Comparison of ENCODE assay signal across 11 cellular contexts in the genomic region with DNA sequence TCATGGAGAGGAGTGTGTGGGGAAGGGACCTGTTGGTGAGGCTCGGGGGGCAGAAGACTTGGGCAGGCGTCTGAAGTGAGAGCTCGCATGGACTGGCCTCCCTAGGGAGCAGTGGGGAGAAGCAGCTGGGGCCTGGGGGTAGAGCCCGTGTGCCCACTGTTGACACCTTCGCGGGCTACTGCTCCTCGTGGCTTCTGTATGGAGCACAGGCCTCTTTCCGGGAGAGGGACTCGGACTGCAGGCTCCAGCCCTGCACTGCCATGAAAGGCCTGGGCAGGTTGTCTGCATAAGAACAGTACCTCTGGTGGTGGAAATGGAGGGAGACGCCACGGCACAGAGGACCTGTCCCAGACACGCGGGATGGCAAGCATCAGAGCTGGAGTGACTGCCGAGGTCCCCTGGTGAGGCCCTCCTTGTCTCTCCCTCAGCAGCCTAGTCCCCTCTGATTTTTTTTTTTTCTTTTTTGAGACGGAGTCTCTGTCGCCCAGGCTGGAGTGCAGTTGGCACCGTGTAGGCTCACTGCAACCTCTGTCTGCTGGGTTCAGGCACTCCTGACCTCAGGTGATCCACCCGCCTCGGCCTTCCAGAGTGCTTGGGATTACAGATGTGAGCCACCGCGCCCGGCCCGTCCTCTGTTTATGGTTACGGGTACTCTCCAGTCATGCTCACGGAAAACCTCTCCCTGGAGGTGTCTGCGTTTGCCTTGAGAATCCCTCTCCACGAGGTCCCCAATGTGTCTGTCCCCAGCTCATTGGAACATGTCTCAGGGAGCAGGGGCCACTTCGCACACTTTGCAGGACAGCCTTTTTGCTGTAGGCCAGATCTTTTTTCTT. TPM values are rescaled to one million over a fixed set of nuclear protein-coding genes. Genes with fewer than 3 reads are reported as not detected.
DNase-seq lines count a peak whose midpoint lies in the region; ATAC-seq and TF ChIP-seq lines count a peak whose summit lies in the region.
"Had no signal": no experiment of that assay in that cellular context is flagged by ENCODE, and none has a peak within 500 bp of the region (broad histone marks: within the 10 kb centered on the region; RNA-seq: fewer than 3 reads in every experiment).

No MANE protein-coding gene starts in this region.

- peak overlapping the region; percentile 67 for H3K4me3 Mint-ChIP-seq in stimulated activated naive CD8-positive, alpha-beta T cell treated with anti-CD3 and anti-CD28 coated beads, Interleukin-15, Interleukin-2, amounts not matched to agents 100 ng/mL and 50 ng/mL, for 24 hours
- H3K4me3 Mint-ChIP-seq in activated naive CD8-positive, alpha-beta T cell treated with anti-CD3 and anti-CD28 coated beads, Interleukin-2, amount 10 ng/mL, durations not matched to agents 7 days and 5 days: no peak overlapping the region
- peak overlapping the region; percentile 75 for H3K4me3 Mint-ChIP-seq in natural killer cell

- POLR2A ChIA-PET in activated naive CD8-positive, alpha-beta T cell treated with anti-CD3 and anti-CD28 coated beads, Interleukin-2, amount 10 ng/mL, durations not matched to agents 7 days and 5 days (lab: Charles Lee): interaction anchor here (1.5 to 4.8 kb wide), 2 partner anchors 40 to 45 kb away, joined by 3 to 47 read pairs; partner anchors contain the start of gene PTMA

- H3K27ac Mint-ChIP-seq in stimulated activated naive CD8-positive, alpha-beta T cell treated with anti-CD3 and anti-CD28 coated beads, Interleukin-15, Interleukin-2, amounts not matched to agents 100 ng/mL and 50 ng/mL, for 24 hours: no peak overlapping the region
- H3K27ac Mint-ChIP-seq in activated naive CD8-positive, alpha-beta T cell treated with anti-CD3 and anti-CD28 coated beads, Interleukin-2, amount 10 ng/mL, durations not matched to agents 7 days and 5 days: peak overlapping the region; percentile 92
- peak overlapping the region; percentile 82 to 94 for H3K27ac Mint-ChIP-seq in natural killer cell

- no peaks in the 10 kb centered on the region for H3K27me3 Mint-ChIP-seq in stimulated activated naive CD8-positive, alpha-beta T cell treated with anti-CD3 and anti-CD28 coated beads, Interleukin-15, Interleukin-2, amounts not matched to agents 100 ng/mL and 50 ng/mL, for 24 hours
- H3K27me3 Mint-ChIP-seq in activated naive CD8-positive, alpha-beta T cell treated with anti-CD3 and anti-CD28 coated beads, Interleukin-2, amount 10 ng/mL, durations not matched to agents 7 days and 5 days: no peaks in the 10 kb centered on the region
- no peaks in the 10 kb centered on the region for H3K27me3 Mint-ChIP-seq in natural killer cell (ENCODE audit: low read depth in 2 of 2)

- no peak for DNase-seq in stimulated activated naive CD8-positive, alpha-beta T cell treated with anti-CD3 and anti-CD28 coated beads, Interleukin-15, Interleukin-2, amounts not matched to agents 100 U/mL and 50 U/mL, for 24 hours
- DNase-seq in activated naive CD8-positive, alpha-beta T cell treated with anti-CD3 and anti-CD28 coated beads, Interleukin-2, amount 10 ng/mL, durations not matched to agents 7 days and 5 days: no peak
- no peak for DNase-seq in natural killer cell
- no peak for DNase-seq in globus pallidus (ENCODE audit: low spot score)
- DNase-seq in NCI-H2227 treated with DMSO at 0.1 percent for 48 hours (lab: John Stamatoyannopoulos, UW): no peak
- DNase-seq in HuH-7.5 (ENCODE audit: low spot score): no peak
- DNase-seq: activated effector memory CD4-positive, alpha-beta T cell treated with Interleukin-2 at 50 U/mL for 16 hours; HCEC 1CT; SK-N-SH had no signal

- intact Hi-C loops in natural killer cell (cut with micrococcal nuclease): loop anchor here (5.0 kb wide), 1 partner anchor 51 kb away; no protein-coding TSS in a partner anchor

- H3K36me3 Mint-ChIP-seq in stimulated activated naive CD8-positive, alpha-beta T cell treated with anti-CD3 and anti-CD28 coated beads, Interleukin-15, Interleukin-2, amounts not matched to agents 100 ng/mL and 50 ng/mL, for 24 hours (ENCODE audit: low read depth): no peaks in the 10 kb centered on the region
- peaks cover 1% of the 10 kb centered on the region for H3K36me3 Mint-ChIP-seq in activated naive CD8-positive, alpha-beta T cell treated with anti-CD3 and anti-CD28 coated beads, Interleukin-2, amount 10 ng/mL, durations not matched to agents 7 days and 5 days
- no peaks in the 10 kb centered on the region for H3K36me3 Mint-ChIP-seq in natural killer cell

- H3K4me1 Mint-ChIP-seq in stimulated activated naive CD8-positive, alpha-beta T cell treated with anti-CD3 and anti-CD28 coated beads, Interleukin-15, Interleukin-2, amounts not matched to agents 100 ng/mL and 50 ng/mL, for 24 hours (ENCODE audit: low read depth): peaks cover 37% of the 10 kb centered on the region
- H3K4me1 Mint-ChIP-seq in activated naive CD8-positive, alpha-beta T cell treated with anti-CD3 and anti-CD28 coated beads, Interleukin-2, amount 10 ng/mL, durations not matched to agents 7 days and 5 days: peaks cover 12% of the 10 kb centered on the region
- peaks cover 16 to 31% of the 10 kb centered on the region in 2 donors for H3K4me1 Mint-ChIP-seq in natural killer cell

- H3K9me3 Mint-ChIP-seq in stimulated activated naive CD8-positive, alpha-beta T cell treated with anti-CD3 and anti-CD28 coated beads, Interleukin-15, Interleukin-2, amounts not matched to agents 100 ng/mL and 50 ng/mL, for 24 hours: peaks cover 3% of the 10 kb centered on the region
- no peaks in the 10 kb centered on the region for H3K9me3 Mint-ChIP-seq in activated naive CD8-positive, alpha-beta T cell treated with anti-CD3 and anti-CD28 coated beads, Interleukin-2, amount 10 ng/mL, durations not matched to agents 7 days and 5 days
- no peaks in the 10 kb centered on the region for H3K9me3 Mint-ChIP-seq in natural killer cell

- ATAC-seq in stimulated activated naive CD8-positive, alpha-beta T cell treated with anti-CD3 and anti-CD28 coated beads, Interleukin-15, Interleukin-2, amounts not matched to agents 100 U/mL and 50 U/mL, for 24 hours: no peak
- no peak for ATAC-seq in activated naive CD8-positive, alpha-beta T cell treated with anti-CD3 and anti-CD28 coated beads, Interleukin-2, amount 10 ng/mL, durations not matched to agents 7 days and 5 days (ENCODE audit: low read depth)
- no peak for ATAC-seq in natural killer cell
- ATAC-seq in HG03108 (IDR thresholded peaks at IDR 0.05; ENCODE audit: unreplicated experiment): no peak

- TF ChIP-seq CTCF in natural killer cell (IDR thresholded peaks at IDR 0.05): no peak

RNA-seq across cellular contexts. Expression of gene PTMA, which starts 44.7 kb away (rescaled TPM):
- total RNA-seq in activated naive CD8-positive, alpha-beta T cell treated with anti-CD3 and anti-CD28 coated beads, Interleukin-2, amount 10 ng/mL, durations not matched to agents 7 days and 5 days: 1,000 to 10,000 TPM; 1,404 to 1,416 TPM
- 1,000 to 10,000 TPM; 1,245 to 1,643 (median 1,314) TPM for total RNA-seq in natural killer cell
